24 cellular contexts compared by ENCODE assay signal in the genomic region with DNA sequence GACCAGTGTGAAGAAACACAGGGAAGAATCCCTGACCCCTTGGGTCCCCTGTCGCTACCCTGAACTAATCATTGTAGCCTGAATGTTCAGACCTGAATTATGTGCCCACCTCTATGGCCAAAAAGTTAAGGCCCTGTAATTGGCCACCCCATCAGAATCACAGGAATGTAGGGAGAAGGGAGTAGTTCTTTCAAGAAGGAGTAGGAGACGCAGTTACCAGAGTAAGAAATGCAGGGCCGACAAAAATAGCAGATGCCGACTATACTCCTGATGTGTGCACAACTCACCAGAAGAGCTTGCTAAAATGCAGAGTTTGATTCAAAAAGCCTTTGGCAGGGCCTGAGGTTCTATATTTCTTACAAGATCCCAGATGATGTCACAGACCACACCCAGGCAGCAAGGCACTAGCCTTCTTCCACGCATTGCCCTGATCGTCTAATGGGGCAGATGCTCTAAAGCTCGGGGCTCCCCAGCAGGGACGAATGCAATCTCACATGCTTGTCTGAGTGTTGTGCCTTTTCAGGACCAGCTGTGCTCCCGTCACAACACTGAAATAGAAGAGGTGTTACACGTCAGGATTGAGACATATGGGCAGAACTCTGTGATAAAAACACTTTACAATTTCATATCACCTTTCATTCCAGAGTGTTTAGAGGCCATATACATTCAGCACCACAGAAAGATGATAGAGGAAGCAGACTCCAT.
DNase-seq lines count a peak whose midpoint lies in the region; ATAC-seq and TF ChIP-seq lines count a peak whose summit lies in the region.
"Had no signal": no experiment of that assay in that cellular context is flagged by ENCODE, and none has a peak within 500 bp of the region (broad histone marks: within the 10 kb centered on the region; RNA-seq: fewer than 3 reads in every experiment).

No MANE protein-coding gene starts in this region.

- H3K4me3 Mint-ChIP-seq in glutamatergic neuron (ENCODE audit: unreplicated experiment) = peak overlapping the region; percentile 50
- H3K4me3 Mint-ChIP-seq in type B pancreatic cell = peak overlapping the region; percentile 32
- no peak overlapping the region for H3K4me3 Mint-ChIP-seq in activated T-cell treated with anti-CD3 and anti-CD28 coated beads, Interleukin-2, amount 50 U/mL, for 72 hours
- H3K4me3 Mint-ChIP-seq: CD4-positive, CD25-positive, alpha-beta regulatory T cell had no signal

- no peaks in the 10 kb centered on the region for H3K9me3 ChIP-seq in cardiac muscle cell (ENCODE audit: low read depth)
- no peaks in the 10 kb centered on the region for H3K9me3 ChIP-seq in heart right ventricle
- no peaks in the 10 kb centered on the region for H3K9me3 ChIP-seq in effector memory CD4-positive, alpha-beta T cell (ENCODE audit: control insufficient read depth, low read length)
- H3K9me3 ChIP-seq: SJSA1 had no signal

- H3K27me3 ChIP-seq in cardiac muscle cell (no peaks in the 10 kb centered on the region), heart right ventricle (peaks cover 0 to 51% (median 14%) of the 10 kb centered on the region in 7 donors)
- H3K27me3 ChIP-seq in effector memory CD4-positive, alpha-beta T cell (replicated peaks; ENCODE audit: control insufficient read depth, insufficient read depth, low read length, poor library complexity, severe bottlenecking) = no peaks in the 10 kb centered on the region
- H3K27me3 ChIP-seq: SJSA1 had no signal

- H3K4me3 ChIP-seq in cardiac muscle cell (no peak overlapping the region), heart right ventricle (no peak overlapping the region)
- H3K4me3 ChIP-seq in effector memory CD4-positive, alpha-beta T cell (ENCODE audit: insufficient read depth, low read depth, low read length, poor library complexity, severe bottlenecking) = no peak overlapping the region
- H3K4me3 ChIP-seq: PC-9, SJSA1 had no signal

- H3K27ac ChIP-seq in cardiac muscle cell (peak overlapping the region; percentile 91), heart right ventricle (no peak overlapping the region)
- no peak overlapping the region for H3K27ac ChIP-seq in effector memory CD4-positive, alpha-beta T cell (ENCODE audit: insufficient read depth, low read length, poor library complexity, severe bottlenecking)
- H3K27ac ChIP-seq: PC-9, SJSA1 had no signal

- H3K4me1 Mint-ChIP-seq in glutamatergic neuron (ENCODE audit: low read depth, unreplicated experiment) (peaks cover 24% of the 10 kb centered on the region), type B pancreatic cell (ENCODE audit: unreplicated experiment) (peaks cover 13% of the 10 kb centered on the region)
- H3K4me1 Mint-ChIP-seq in activated T-cell treated with anti-CD3 and anti-CD28 coated beads, Interleukin-2, amount 50 U/mL, for 72 hours (ENCODE audit: low read depth) = no peaks in the 10 kb centered on the region
- H3K4me1 Mint-ChIP-seq: CD4-positive, CD25-positive, alpha-beta regulatory T cell had no signal

- DNase-seq in cardiac muscle cell (ENCODE audit: low read depth in 1 of 2, low spot score in 1 of 2) (peak in 1 of 2 donors; percentile 59), heart right ventricle (no peak), NCI-H69 (lab: John Stamatoyannopoulos, UW) (peak; percentile 26), glutamatergic neuron (peak; percentile 28), type B pancreatic cell (ENCODE audit: extremely low spot score, unreplicated experiment) (no peak)
- DNase-seq in effector memory CD4-positive, alpha-beta T cell = no peak
- DNase-seq in activated T-cell treated with anti-CD3 and anti-CD28 coated beads, Interleukin-2, amount 50 U/mL, for 72 hours = no peak
- DNase-seq: CD4-positive, CD25-positive, alpha-beta regulatory T cell; DMS153; DND-41; H7; NCI-H1092; NCI-H1417 treated with DMSO at 0.1 percent for 48 hours; NCI-H187; NCI-H2107; NCI-H226; NCI-H510A; NCI-H82; NK-92 treated with Interleukin-12 subunit alpha and Interleukin-12 subunit beta, amount 100 ng/mL, for 24 hours; PC-9; Right ventricle myocardium superior; RPMI8226 had no signal

- WGBS in heart right ventricle, 2 donors = 32 to 42% methylated on average over 10 of the region's 10 CpGs

- no peak for TF ChIP-seq CTCF in cardiac muscle cell (IDR thresholded peaks at IDR 0.05; ENCODE audit: low read depth, low read length)
- no peak for TF ChIP-seq CTCF in heart right ventricle (IDR thresholded peaks at IDR 0.05)
- no peak for TF ChIP-seq CTCF in glutamatergic neuron (IDR thresholded peaks at IDR 0.05; ENCODE audit: partially characterized antibody, unreplicated experiment)
- no peak for TF ChIP-seq CTCF in type B pancreatic cell (conservative IDR thresholded peaks at IDR 0.05)

- intact Hi-C loops in heart right ventricle (cut with DNase I) = no loop called here

- H3K4me1 ChIP-seq in cardiac muscle cell (ENCODE audit: low read depth) (peaks cover 74% of the 10 kb centered on the region), heart right ventricle (peaks cover 0 to 5% (median 0%) of the 10 kb centered on the region in 9 donors)
- H3K4me1 ChIP-seq in effector memory CD4-positive, alpha-beta T cell (ENCODE audit: control insufficient read depth, insufficient read depth, low read length, poor library complexity, severe bottlenecking) = no peaks in the 10 kb centered on the region
- H3K4me1 ChIP-seq: SJSA1 had no signal

- H3K9me3 Mint-ChIP-seq in glutamatergic neuron (ENCODE audit: unreplicated experiment) (no peaks in the 10 kb centered on the region), type B pancreatic cell (no peaks in the 10 kb centered on the region)
- no peaks in the 10 kb centered on the region for H3K9me3 Mint-ChIP-seq in activated T-cell treated with anti-CD3 and anti-CD28 coated beads, Interleukin-2, amount 50 U/mL, for 72 hours
- H3K9me3 Mint-ChIP-seq: CD4-positive, CD25-positive, alpha-beta regulatory T cell had no signal

- H3K27ac Mint-ChIP-seq in glutamatergic neuron (ENCODE audit: unreplicated experiment) = peak overlapping the region; percentile 88
- H3K27ac Mint-ChIP-seq in type B pancreatic cell = no peak overlapping the region
- no peak overlapping the region for H3K27ac Mint-ChIP-seq in activated T-cell treated with anti-CD3 and anti-CD28 coated beads, Interleukin-2, amount 50 U/mL, for 72 hours
- H3K27ac Mint-ChIP-seq: CD4-positive, CD25-positive, alpha-beta regulatory T cell had no signal

- H3K36me3 Mint-ChIP-seq in glutamatergic neuron (ENCODE audit: unreplicated experiment) (no peaks in the 10 kb centered on the region), type B pancreatic cell (no peaks in the 10 kb centered on the region)
- no peaks in the 10 kb centered on the region for H3K36me3 Mint-ChIP-seq in activated T-cell treated with anti-CD3 and anti-CD28 coated beads, Interleukin-2, amount 50 U/mL, for 72 hours (ENCODE audit: insufficient read depth in 2 of 2)
- H3K36me3 Mint-ChIP-seq: CD4-positive, CD25-positive, alpha-beta regulatory T cell had no signal

- H3K27me3 Mint-ChIP-seq in glutamatergic neuron (ENCODE audit: unreplicated experiment) (no peaks in the 10 kb centered on the region), type B pancreatic cell (peaks cover 39% of the 10 kb centered on the region)
- H3K27me3 Mint-ChIP-seq in activated T-cell treated with anti-CD3 and anti-CD28 coated beads, Interleukin-2, amount 50 U/mL, for 72 hours (ENCODE audit: low read depth) = peaks cover 22% of the 10 kb centered on the region

- ATAC-seq in heart right ventricle (no peak), GM21786 (IDR thresholded peaks at IDR 0.05; ENCODE audit: unreplicated experiment) (no peak)
- no peak for ATAC-seq in activated T-cell treated with anti-CD3 and anti-CD28 coated beads, Interleukin-2, amount 50 U/mL, for 72 hours (replicated peaks in 1 of 2)

- H3K36me3 ChIP-seq in cardiac muscle cell (no peaks in the 10 kb centered on the region), heart right ventricle (no peaks in the 10 kb centered on the region)
- no peaks in the 10 kb centered on the region for H3K36me3 ChIP-seq in effector memory CD4-positive, alpha-beta T cell (ENCODE audit: control insufficient read depth, insufficient read depth, low read length)
- H3K36me3 ChIP-seq: SJSA1 had no signal

Comparison
In these comparisons a context has a peak if more than half of its experiments do, and no peak if none do; other contexts are left out.
1. DNase-seq: peak in NCI-H69 (single experiment) and glutamatergic neuron (single experiment); none in heart right ventricle (0 of 2), type B pancreatic cell (single experiment), effector memory CD4-positive, alpha-beta T cell (0 of 3) and activated T-cell treated with anti-CD3 and anti-CD28 coated beads, Interleukin-2, amount 50 U/mL, for 72 hours (0 of 2).
2. H3K4me3 Mint-ChIP-seq: peak in glutamatergic neuron (single experiment) and type B pancreatic cell (single experiment); none in activated T-cell treated with anti-CD3 and anti-CD28 coated beads, Interleukin-2, amount 50 U/mL, for 72 hours (0 of 2).